In genomic region chrX:7223271-7223670, GRCh38 we compare ENCODE assay signal across 20 cellular contexts.
DNase-seq lines count a peak whose midpoint lies in the region; ATAC-seq and TF ChIP-seq lines count a peak whose summit lies in the region.
"Had no signal": no experiment of that assay in that cellular context is flagged by ENCODE, and none has a peak within 500 bp of the region (broad histone marks: within the 10 kb centered on the region; RNA-seq: fewer than 3 reads in every experiment).

No MANE protein-coding gene starts in this region.

- H3K9ac ChIP-seq in BLaER1, result no peak overlapping the region
- no peak overlapping the region for H3K9ac ChIP-seq in SU-DHL-6 (ENCODE audit: low read length)

- H3K79me2 ChIP-seq in SU-DHL-6 (ENCODE audit: insufficient read depth, low read length), result peaks cover 75% of the 10 kb centered on the region

- TF ChIP-seq CTCF in SU-DHL-6 (IDR thresholded peaks at IDR 0.05; ENCODE audit: insufficient read depth, low read length, poor library complexity, severe bottlenecking), result no peak
- TF ChIP-seq CTCF in adrenal gland (IDR thresholded peaks at IDR 0.05), result no peak

- 81 to 97% (median 88%) methylated on average over 2 of the region's 2 CpGs for WGBS in adrenal gland, 4 donors

- no peaks in the 10 kb centered on the region for H3K36me3 Mint-ChIP-seq in activated T-helper 2 cell treated with anti-CD3 and anti-CD28 coated beads, Interferon-gamma antibody, Interleukin-2, Interleukin-4, amounts not matched to agents 10 μg/mL and 5 μg/mL and 100 μg/mL, durations not matched to agents 14 hours and 24 hours and 36 hours (ENCODE audit: low read depth)

- no peaks in the 10 kb centered on the region for H4K20me1 ChIP-seq in BLaER1
- no peaks in the 10 kb centered on the region for H4K20me1 ChIP-seq in SU-DHL-6 (ENCODE audit: low read depth, low read length)

- H3K4me1 ChIP-seq in BLaER1 (peaks cover 14% of the 10 kb centered on the region; the same call in 1 of the 2 replicates), adrenal gland (replicated peaks in 1 of 2) (no peaks in the 10 kb centered on the region)
- H3K4me1 ChIP-seq: BE2C had no signal

- H3K27ac ChIP-seq in BLaER1 (no peak overlapping the region), SU-DHL-6 (ENCODE audit: low read depth, low read length) (peak overlapping the region; percentile 84), adrenal gland (no peak overlapping the region)
- H3K27ac ChIP-seq: 22Rv1 had no signal

- H3K9me2 ChIP-seq in SU-DHL-6 (replicated peaks; ENCODE audit: insufficient read depth, low read length), result no peaks in the 10 kb centered on the region

- no peaks in the 10 kb centered on the region for H3K9me3 ChIP-seq in BLaER1
- no peaks in the 10 kb centered on the region for H3K9me3 ChIP-seq in SU-DHL-6 (ENCODE audit: insufficient read depth, low read length)
- no peaks in the 10 kb centered on the region for H3K9me3 ChIP-seq in adrenal gland (replicated peaks in 1 of 3)
- H3K9me3 ChIP-seq: BE2C, HAP-1 had no signal

- H3K36me3 ChIP-seq in BLaER1 (no peaks in the 10 kb centered on the region), SU-DHL-6 (ENCODE audit: low read length) (peaks cover 14% of the 10 kb centered on the region), adrenal gland (replicated peaks in 1 of 2) (no peaks in the 10 kb centered on the region)
- H3K36me3 ChIP-seq: BE2C, HAP-1 had no signal

- intact Hi-C loops in activated T-helper 2 cell treated with anti-CD3 and anti-CD28 coated beads, Interferon-gamma antibody, Interleukin-2, Interleukin-4, amounts not matched to agents 10 μg/mL and 5 μg/mL and 100 μg/mL, durations not matched to agents 14 hours and 24 hours and 36 hours (cut with micrococcal nuclease), result no loop called here
- intact Hi-C loops in adrenal gland (cut with DNase I), result no loop called here

- no peaks in the 10 kb centered on the region for H3K27me3 Mint-ChIP-seq in activated T-helper 2 cell treated with anti-CD3 and anti-CD28 coated beads, Interferon-gamma antibody, Interleukin-2, Interleukin-4, amounts not matched to agents 10 μg/mL and 5 μg/mL and 100 μg/mL, durations not matched to agents 14 hours and 24 hours and 36 hours (ENCODE audit: low read depth)
- H3K27me3 Mint-ChIP-seq: CD4-positive, alpha-beta memory T cell had no signal

- peak; percentile 73 for ATAC-seq in GM18870 (IDR thresholded peaks at IDR 0.05; ENCODE audit: unreplicated experiment)
- ATAC-seq in HG02840 (IDR thresholded peaks at IDR 0.05; ENCODE audit: low FRiP score, unreplicated experiment), result peak; percentile 58
- no peak for ATAC-seq in HG03139 (IDR thresholded peaks at IDR 0.05; ENCODE audit: unreplicated experiment)
- ATAC-seq: Panc1 had no signal

- H3K4me3 Mint-ChIP-seq in activated T-helper 2 cell treated with anti-CD3 and anti-CD28 coated beads, Interferon-gamma antibody, Interleukin-2, Interleukin-4, amounts not matched to agents 10 μg/mL and 5 μg/mL and 100 μg/mL, durations not matched to agents 14 hours and 24 hours and 36 hours (ENCODE audit: low read depth), result no peak overlapping the region
- H3K4me3 Mint-ChIP-seq: CD4-positive, alpha-beta memory T cell had no signal

- H3K4me3 ChIP-seq in BLaER1, result no peak overlapping the region
- no peak overlapping the region for H3K4me3 ChIP-seq in SU-DHL-6 (ENCODE audit: insufficient read depth, low read length, poor library complexity, severe bottlenecking)
- no peak overlapping the region for H3K4me3 ChIP-seq in adrenal gland
- H3K4me3 ChIP-seq: HAP-1 had no signal

- H3K27me3 ChIP-seq in BLaER1 (no peaks in the 10 kb centered on the region), SU-DHL-6 (ENCODE audit: low read length) (no peaks in the 10 kb centered on the region), adrenal gland (no peaks in the 10 kb centered on the region)
- H3K27me3 ChIP-seq: BE2C had no signal

- no peak for TF ChIP-seq POLR2A in adrenal gland (IDR thresholded peaks at IDR 0.05)

- no peaks in the 10 kb centered on the region for H3K9me3 Mint-ChIP-seq in activated T-helper 2 cell treated with anti-CD3 and anti-CD28 coated beads, Interferon-gamma antibody, Interleukin-2, Interleukin-4, amounts not matched to agents 10 μg/mL and 5 μg/mL and 100 μg/mL, durations not matched to agents 14 hours and 24 hours and 36 hours

- peaks cover 3% of the 10 kb centered on the region; the same call in 1 of the 2 replicates for H3F3A ChIP-seq in SU-DHL-6 (ENCODE audit: insufficient read depth)

- no peak for DNase-seq in activated T-helper 2 cell treated with anti-CD3 and anti-CD28 coated beads, Interferon-gamma antibody, Interleukin-2, Interleukin-4, amounts not matched to agents 10 μg/mL and 5 μg/mL and 100 μg/mL, durations not matched to agents 14 hours and 24 hours and 36 hours (ENCODE audit: low spot score)
- DNase-seq in stimulated activated CD4-positive, alpha-beta T cell treated with anti-CD3 and anti-CD28 coated beads, Interleukin-4, amount 100 ng/mL, for 1 hour, result no peak
- DNase-seq in adrenal gland, result no peak
- DNase-seq: BE2C; CD4-positive, alpha-beta memory T cell; KBM-7; MV-4-11; NCI-H1417 treated with DMSO at 0.1 percent for 48 hours; NCI-H1930; NCI-H2171; NCI-H446 treated with DMSO at 0.1 percent for 48 hours; NCI-H748 treated with DMSO at 0.1 percent for 48 hours had no signal

- no peak overlapping the region for H2AFZ ChIP-seq in SU-DHL-6 (ENCODE audit: low read depth, low read length, severe bottlenecking)

- H3K4me2 ChIP-seq in BLaER1, result peak overlapping the region; percentile 16; the same call in 1 of the 2 replicates
- peak overlapping the region; percentile 71 for H3K4me2 ChIP-seq in SU-DHL-6 (ENCODE audit: low read depth, low read length, poor library complexity, severe bottlenecking)

- H3K4me1 Mint-ChIP-seq in activated T-helper 2 cell treated with anti-CD3 and anti-CD28 coated beads, Interferon-gamma antibody, Interleukin-2, Interleukin-4, amounts not matched to agents 10 μg/mL and 5 μg/mL and 100 μg/mL, durations not matched to agents 14 hours and 24 hours and 36 hours (ENCODE audit: low read depth), result no peaks in the 10 kb centered on the region
- H3K4me1 Mint-ChIP-seq: CD4-positive, alpha-beta memory T cell had no signal

- no peak overlapping the region for H3K27ac Mint-ChIP-seq in activated T-helper 2 cell treated with anti-CD3 and anti-CD28 coated beads, Interferon-gamma antibody, Interleukin-2, Interleukin-4, amounts not matched to agents 10 μg/mL and 5 μg/mL and 100 μg/mL, durations not matched to agents 14 hours and 24 hours and 36 hours
- H3K27ac Mint-ChIP-seq: CD4-positive, alpha-beta memory T cell had no signal
